In genomic region chr10:14250496-14250895, GRCh38 we compare ENCODE assay signal across 19 cellular contexts.
DNase-seq lines count a peak whose midpoint lies in the region; ATAC-seq, FAIRE-seq and TF ChIP-seq lines count a peak whose summit lies in the region.
"Had no signal": no experiment of that assay in that cellular context is flagged by ENCODE, and none has a peak within 500 bp of the region (broad histone marks: within the 10 kb centered on the region; RNA-seq: fewer than 3 reads in every experiment).

No MANE protein-coding gene starts in this region.

- peaks cover 5 to 49% (median 9%) of the 10 kb centered on the region in 3 donors for H3K4me1 ChIP-seq in gastroesophageal sphincter
- H3K4me1 ChIP-seq: BE2C had no signal

- H3K36me3 ChIP-seq in gastroesophageal sphincter: no peaks in the 10 kb centered on the region
- H3K36me3 ChIP-seq: BE2C had no signal

- ATAC-seq in gastroesophageal sphincter: no peak
- ATAC-seq in activated CD8-positive, alpha-beta memory T cell treated with anti-CD3 and anti-CD28 coated beads, Interleukin-2, amount 10 ng/mL, durations not matched to agents 7 days and 5 days: no peak
- no peak for ATAC-seq in HG03175 (IDR thresholded peaks at IDR 0.05; ENCODE audit: unreplicated experiment)
- ATAC-seq: GM23338 had no signal

- DNase-seq in NCI-H82 (lab: John Stamatoyannopoulos, UW) (peak; percentile 83), cerebellar nuclear complex (lab: John Stamatoyannopoulos, UW) (peak; percentile 55 to 88), T-helper 1 cell (no peak), D721Med (ENCODE audit: insufficient read length, low spot score) (no peak)
- no peak for DNase-seq in activated CD8-positive, alpha-beta memory T cell treated with anti-CD3 and anti-CD28 coated beads, Interleukin-2, amount 10 ng/mL, durations not matched to agents 7 days and 5 days
- DNase-seq: ACHN; BE2C; CD4-positive, CD25-positive, alpha-beta regulatory T cell; CD8-positive, alpha-beta memory T cell; COR-L47; GDM1; HCEC 1CT had no signal

- no peak overlapping the region for H3K4me3 ChIP-seq in gastroesophageal sphincter
- H3K4me3 ChIP-seq: GM23338 had no signal

- WGBS in gastroesophageal sphincter (ENCODE audit: low coverage in 1 of 2), 2 donors: 63% methylated on average over 1 of the region's 1 CpG; no CpG with 5 or more reads in 1 of the 2 donors

- H3K36me3 Mint-ChIP-seq in activated CD8-positive, alpha-beta memory T cell treated with anti-CD3 and anti-CD28 coated beads, Interleukin-2, amount 10 ng/mL, durations not matched to agents 7 days and 5 days: no peaks in the 10 kb centered on the region
- H3K36me3 Mint-ChIP-seq: CD4-positive, CD25-positive, alpha-beta regulatory T cell had no signal

- no peak for TF ChIP-seq POLR2A in gastroesophageal sphincter (IDR thresholded peaks at IDR 0.05)

- peaks cover 0 to 7% (median 0%) of the 10 kb centered on the region in 3 donors for H3K9me3 ChIP-seq in gastroesophageal sphincter
- H3K9me3 ChIP-seq: BE2C had no signal

- H3K27me3 Mint-ChIP-seq in activated CD8-positive, alpha-beta memory T cell treated with anti-CD3 and anti-CD28 coated beads, Interleukin-2, amount 10 ng/mL, durations not matched to agents 7 days and 5 days: peaks cover 16% of the 10 kb centered on the region

- CTCF ChIA-PET in activated CD8-positive, alpha-beta memory T cell treated with anti-CD3 and anti-CD28 coated beads, Interleukin-2, amount 10 ng/mL, durations not matched to agents 7 days and 5 days (lab: Charles Lee): no interaction called here

- TF ChIP-seq CTCF in gastroesophageal sphincter (IDR thresholded peaks at IDR 0.05) (no peak), D721Med (IDR thresholded peaks at IDR 0.05; ENCODE audit: insufficient read depth, missing control alignments) (no peak)

- TF ChIP-seq EP300 in gastroesophageal sphincter (IDR thresholded peaks at IDR 0.05): no peak

- H3K9me3 Mint-ChIP-seq in activated CD8-positive, alpha-beta memory T cell treated with anti-CD3 and anti-CD28 coated beads, Interleukin-2, amount 10 ng/mL, durations not matched to agents 7 days and 5 days (ENCODE audit: low read depth): no peaks in the 10 kb centered on the region
- H3K9me3 Mint-ChIP-seq: GM23338 had no signal

- H3K4me3 Mint-ChIP-seq in activated CD8-positive, alpha-beta memory T cell treated with anti-CD3 and anti-CD28 coated beads, Interleukin-2, amount 10 ng/mL, durations not matched to agents 7 days and 5 days: no peak overlapping the region
- H3K4me3 Mint-ChIP-seq: CD4-positive, CD25-positive, alpha-beta regulatory T cell; CD8-positive, alpha-beta memory T cell; GM23338 had no signal

- no peak overlapping the region for H3K27ac Mint-ChIP-seq in activated CD8-positive, alpha-beta memory T cell treated with anti-CD3 and anti-CD28 coated beads, Interleukin-2, amount 10 ng/mL, durations not matched to agents 7 days and 5 days
- H3K27ac Mint-ChIP-seq: CD4-positive, CD25-positive, alpha-beta regulatory T cell; CD8-positive, alpha-beta memory T cell; GM23338 had no signal

- no peak for FAIRE-seq in D721Med (lab: Jason Lieb, UNC)
- FAIRE-seq: A204.1, GM12892, GM18507, H54 had no signal

- peak overlapping the region; percentile 19 to 64 (median 58) for H3K27ac ChIP-seq in gastroesophageal sphincter

- H3K4me1 Mint-ChIP-seq in activated CD8-positive, alpha-beta memory T cell treated with anti-CD3 and anti-CD28 coated beads, Interleukin-2, amount 10 ng/mL, durations not matched to agents 7 days and 5 days: no peaks in the 10 kb centered on the region
- H3K4me1 Mint-ChIP-seq: CD4-positive, CD25-positive, alpha-beta regulatory T cell; CD8-positive, alpha-beta memory T cell had no signal

- H3K27me3 ChIP-seq in gastroesophageal sphincter: no peaks in the 10 kb centered on the region
- H3K27me3 ChIP-seq: BE2C had no signal

Comparison
In these comparisons a context has a peak if more than half of its experiments do, and no peak if none do; other contexts are left out.
1. DNase-seq: peak in NCI-H82 (single experiment) and cerebellar nuclear complex (2 of 2); none in activated CD8-positive, alpha-beta memory T cell treated with anti-CD3 and anti-CD28 coated beads, Interleukin-2, amount 10 ng/mL, durations not matched to agents 7 days and 5 days (single experiment), T-helper 1 cell (0 of 5) and D721Med (single experiment).